In the genomic region with DNA sequence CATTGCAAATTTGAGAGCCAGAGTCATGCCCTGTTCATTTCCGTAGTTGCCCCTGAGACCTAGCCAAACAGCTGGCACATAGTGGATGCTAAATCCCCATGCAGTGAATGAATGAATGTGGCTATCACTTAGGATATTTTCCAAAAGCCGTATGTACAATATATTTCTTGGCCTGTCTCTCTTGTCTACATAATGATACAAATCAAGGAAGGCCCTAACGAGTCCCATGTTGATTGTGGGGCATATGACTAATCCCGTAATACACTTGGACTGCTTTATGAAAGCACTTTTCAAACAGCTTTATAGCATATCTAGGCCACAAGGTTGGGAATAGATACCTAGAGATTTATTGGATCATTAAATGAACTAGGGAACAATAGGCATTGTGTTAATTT, we compare ENCODE assay signal across 11 cellular contexts.
DNase-seq lines count a peak whose midpoint lies in the region; ATAC-seq and TF ChIP-seq lines count a peak whose summit lies in the region.
"Had no signal": no experiment of that assay in that cellular context is flagged by ENCODE, and none has a peak within 500 bp of the region (broad histone marks: within the 10 kb centered on the region; RNA-seq: fewer than 3 reads in every experiment).

No MANE protein-coding gene starts in this region.

- no peak for DNase-seq in IMR-90
- no peak for DNase-seq in body of pancreas
- no peak for DNase-seq in mesenchymal stem cell
- no peak for DNase-seq in substantia nigra (lab: John Stamatoyannopoulos, UW)
- no peak for DNase-seq in SIG-M5 (lab: John Stamatoyannopoulos, UW)
- no peak for DNase-seq in T-helper 9 cell
- DNase-seq in right cardiac atrium = no peak
- DNase-seq: NCI-H1105, NCI-H524 had no signal

- H3K23ac ChIP-seq in IMR-90 (ENCODE audit: low read depth, low read length) = no peak overlapping the region
- no peak overlapping the region for H3K23ac ChIP-seq in mesenchymal stem cell (ENCODE audit: low read length in 2 of 2)

- H2BK120ac ChIP-seq in IMR-90 (ENCODE audit: low read depth, low read length) (no peak overlapping the region), mesenchymal stem cell (ENCODE audit: low read depth, low read length) (no peak overlapping the region)

- H4K5ac ChIP-seq in IMR-90 (ENCODE audit: low read depth, low read length) = no peak overlapping the region

- no peak overlapping the region for H2AK5ac ChIP-seq in IMR-90 (ENCODE audit: low read depth, low read length)
- peak overlapping the region; percentile 87 for H2AK5ac ChIP-seq in mesenchymal stem cell (ENCODE audit: low read length, severe bottlenecking)

- TF ChIP-seq POLR2A in IMR-90 (IDR thresholded peaks at IDR 0.05; ENCODE audit: low read depth, low read length) (no peak), body of pancreas (IDR thresholded peaks at IDR 0.05) (no peak)

- H2BK5ac ChIP-seq in IMR-90 (ENCODE audit: low read depth, low read length, poor library complexity, severe bottlenecking) = no peak overlapping the region
- H2BK5ac ChIP-seq in mesenchymal stem cell (ENCODE audit: low read depth, low read length, poor library complexity, severe bottlenecking) = peak overlapping the region; percentile 93

- CTCF ChIA-PET in IMR-90 (lab: Yijun Ruan, JAX) = no interaction called here

- POLR2A ChIA-PET in IMR-90 (lab: Charles Lee; ENCODE audit: unreplicated experiment) = no interaction called here

- no peaks in the 10 kb centered on the region for H3K79me1 ChIP-seq in IMR-90 (ENCODE audit: low read depth in 1 of 2, low read length in 2 of 2)
- no peaks in the 10 kb centered on the region for H3K79me1 ChIP-seq in mesenchymal stem cell (replicated peaks; ENCODE audit: low read length, poor library complexity, severe bottlenecking)

- in situ Hi-C loops in IMR-90 (cut with MboI; ENCODE audit: low sequenced_read_pairs) = no loop called here

- H2AFZ ChIP-seq in IMR-90 (replicated peaks; ENCODE audit: low read length, poor library complexity) (no peak overlapping the region), mesenchymal stem cell (ENCODE audit: low read depth, low read length) (no peak overlapping the region)

- no CpG with 5 or more reads among the region's 4 CpGs for WGBS in IMR-90 (ENCODE audit: extremely low coverage in 2 of 2, insufficient read length in 1 of 2), 2 experiments
- WGBS in body of pancreas, 2 donors = 54 to 60% methylated on average over 4 of the region's 4 CpGs
- WGBS in mesenchymal stem cell = 83% methylated on average over 3 of the region's 4 CpGs
- WGBS in right cardiac atrium = 60% methylated on average over 4 of the region's 4 CpGs

- no peaks in the 10 kb centered on the region for H3K9me3 ChIP-seq in IMR-90 (ENCODE audit: control insufficient read depth, insufficient read depth, low read length)
- no peaks in the 10 kb centered on the region for H3K9me3 ChIP-seq in body of pancreas
- no peaks in the 10 kb centered on the region for H3K9me3 ChIP-seq in mesenchymal stem cell (ENCODE audit: control insufficient read depth, low read length)
- no peaks in the 10 kb centered on the region for H3K9me3 ChIP-seq in right cardiac atrium (ENCODE audit: control insufficient read depth, low read length)

- H3K36me3 ChIP-seq in IMR-90 (ENCODE audit: control insufficient read depth, insufficient read depth, low read length) (no peaks in the 10 kb centered on the region), body of pancreas (replicated peaks in 1 of 2; ENCODE audit: insufficient read depth in 1 of 2, low read depth in 2 of 2) (no peaks in the 10 kb centered on the region), mesenchymal stem cell (ENCODE audit: control insufficient read depth in 1 of 2, insufficient read depth in 2 of 2, low read depth in 1 of 2, low read length in 2 of 2) (no peaks in the 10 kb centered on the region)

- TF ChIP-seq RAD21 in IMR-90 (IDR thresholded peaks at IDR 0.05; ENCODE audit: low read length) = no peak

- no peak overlapping the region for H3K18ac ChIP-seq in IMR-90 (ENCODE audit: low read depth, low read length)
- H3K18ac ChIP-seq in mesenchymal stem cell (ENCODE audit: low read depth in 1 of 2, low read length in 2 of 2) = no peak overlapping the region

- H3K27me3 ChIP-seq in IMR-90 (ENCODE audit: control insufficient read depth, insufficient read depth, low read length) (peaks cover 10% of the 10 kb centered on the region), body of pancreas (no peaks in the 10 kb centered on the region), mesenchymal stem cell (ENCODE audit: control insufficient read depth in 1 of 2, insufficient read depth in 1 of 2, low read length in 2 of 2) (peaks cover 0 to 32% of the 10 kb centered on the region in 2 experiments), right cardiac atrium (ENCODE audit: control insufficient read depth, insufficient read depth) (no peaks in the 10 kb centered on the region)

- TF ChIP-seq CTCF in IMR-90 (conservative IDR thresholded peaks at IDR 0.05; ENCODE audit: low read depth, low read length) (no peak), body of pancreas (IDR thresholded peaks at IDR 0.05) (no peak)

- peak overlapping the region; percentile 44; the same call in 1 of the 2 replicates for H3K14ac ChIP-seq in IMR-90 (replicated peaks; ENCODE audit: low read depth, low read length)
- no peak overlapping the region for H3K14ac ChIP-seq in mesenchymal stem cell (ENCODE audit: low read length in 2 of 2)

- no peak for ATAC-seq in IMR-90 (ENCODE audit: low read depth)
- no peak for ATAC-seq in body of pancreas
- no peak for ATAC-seq in GM19023 (IDR thresholded peaks at IDR 0.05; ENCODE audit: unreplicated experiment)
- ATAC-seq in right cardiac atrium = no peak
- ATAC-seq: natural killer cell treated with Interleukin-12 subunit alpha and Interleukin-12 subunit beta and Interleukin-15 and Interleukin-18, amount 100 ng/mL, for 72 hours had no signal

- H3K4me2 ChIP-seq in IMR-90 (ENCODE audit: low read depth, low read length) (no peak overlapping the region), mesenchymal stem cell (ENCODE audit: low read length, poor library complexity, severe bottlenecking) (peak overlapping the region; percentile 49)

- H2BK12ac ChIP-seq in mesenchymal stem cell (ENCODE audit: low read length in 2 of 2) = no peak overlapping the region

- H3K4me3 ChIP-seq in IMR-90 (ENCODE audit: insufficient read depth, low read depth, low read length) (no peak overlapping the region), body of pancreas (no peak overlapping the region), mesenchymal stem cell (ENCODE audit: insufficient read depth in 1 of 2, low read depth in 1 of 2, low read length in 2 of 2) (peak overlapping the region in 1 of 2 experiments; percentile 23), right cardiac atrium (ENCODE audit: low read length) (no peak overlapping the region)

- H3K9ac ChIP-seq in IMR-90 (ENCODE audit: low read depth, low read length) (no peak overlapping the region), mesenchymal stem cell (ENCODE audit: low read length) (peak overlapping the region; percentile 52)

- H4K8ac ChIP-seq in IMR-90 (ENCODE audit: low read depth in 2 of 2, low read length in 2 of 2) = peak overlapping the region in 1 of 2 experiments; percentile 42; a peak in 1 of 4 replicates
- H4K8ac ChIP-seq in mesenchymal stem cell (ENCODE audit: low read length) = no peak overlapping the region

- H4K91ac ChIP-seq in IMR-90 (ENCODE audit: insufficient read depth, low read depth, low read length) (no peak overlapping the region), mesenchymal stem cell (ENCODE audit: low read length) (no peak overlapping the region)

- no peak overlapping the region for H3K27ac ChIP-seq in IMR-90 (ENCODE audit: insufficient read depth, low read length)
- H3K27ac ChIP-seq in body of pancreas = peak overlapping the region; percentile 62 to 83 (median 82)
- peak overlapping the region; percentile 99 for H3K27ac ChIP-seq in mesenchymal stem cell (ENCODE audit: low read length, poor library complexity, severe bottlenecking)
- peak overlapping the region; percentile 67 for H3K27ac ChIP-seq in substantia nigra (ENCODE audit: low read depth, low read length, poor library complexity, severe bottlenecking)
- no peak overlapping the region for H3K27ac ChIP-seq in right cardiac atrium (ENCODE audit: low read length)

- H3K4me1 ChIP-seq in IMR-90 (ENCODE audit: control insufficient read depth, insufficient read depth, low read length) = peaks cover 12% of the 10 kb centered on the region
- peaks cover 55% of the 10 kb centered on the region for H3K4me1 ChIP-seq in body of pancreas
- H3K4me1 ChIP-seq in mesenchymal stem cell (ENCODE audit: control insufficient read depth, insufficient read depth, low read depth, low read length) = peaks cover 32% of the 10 kb centered on the region
- no peaks in the 10 kb centered on the region for H3K4me1 ChIP-seq in right cardiac atrium (ENCODE audit: control insufficient read depth, insufficient read depth, low read length)

- H2BK15ac ChIP-seq in IMR-90 (ENCODE audit: low read depth, low read length) (no peak overlapping the region), mesenchymal stem cell (ENCODE audit: low read depth, poor library complexity, severe bottlenecking) (no peak overlapping the region)

- no TSS peak for BruUV-seq in IMR-90 (replicated peaks; lab: Mats Ljungman, UMichigan)

- peak overlapping the region; percentile 81 for H2AK9ac ChIP-seq in IMR-90 (replicated peaks; ENCODE audit: low read depth, low read length, poor library complexity)

- intact Hi-C loops in IMR-90 (cut with micrococcal nuclease) (no loop called here), body of pancreas (cut with DNase I) (loop anchor here (10.0 kb wide), 1 partner anchor 60 kb away; no protein-coding TSS in a partner anchor), right cardiac atrium (cut with DNase I) (no loop called here)

- peaks cover 13% of the 10 kb centered on the region; the same call in 1 of the 2 replicates for H3K9me1 ChIP-seq in IMR-90 (ENCODE audit: insufficient read depth, low read length)

- H3K4ac ChIP-seq in IMR-90 (ENCODE audit: low read depth, low read length) (no peak overlapping the region), mesenchymal stem cell (ENCODE audit: low read depth in 1 of 2, low read length in 2 of 2) (no peak overlapping the region)

- no peaks in the 10 kb centered on the region for H4K20me1 ChIP-seq in IMR-90 (ENCODE audit: insufficient read depth, low read length)

- H3K56ac ChIP-seq in IMR-90 (ENCODE audit: extremely low read depth, insufficient read depth, low read length) = no peak overlapping the region

- dilution Hi-C loops in IMR-90 (cut with HindIII; ENCODE audit: low sequenced_read_pairs, unreplicated experiment) = no loop called here

- peak overlapping the region; percentile 5; the same call in 1 of the 2 replicates for H2BK20ac ChIP-seq in IMR-90 (ENCODE audit: low read depth, low read length)

TF ChIP-seq in IMR-90, 13 proteins besides CTCF, POLR2A, EP300 and RAD21 (continues in another document):
- TF ChIP-seq BHLHE40 (IDR thresholded peaks at IDR 0.05; ENCODE audit: low read depth, low read length) (no peak), CHD1 (IDR thresholded peaks at IDR 0.05; ENCODE audit: low read depth, low read length) (no peak), SMC3 (IDR thresholded peaks at IDR 0.05; ENCODE audit: low read depth, low read length) (no peak), MXI1 (IDR thresholded peaks at IDR 0.05; ENCODE audit: borderline replicate concordance, low read depth, low read length) (no peak), FOS (IDR thresholded peaks at IDR 0.05; ENCODE audit: low read depth, low read length) (no peak)

Comparison
In these comparisons a context has a peak if more than half of its experiments do, and no peak if none do; other contexts are left out.
1. H3K27ac ChIP-seq: peak in body of pancreas (4 of 4), mesenchymal stem cell (single experiment) and substantia nigra (single experiment); none in IMR-90 (single experiment) and right cardiac atrium (single experiment).